Comparison of ENCODE assay signal across 7 cellular contexts in genomic region chr12:112100500-112100899, GRCh38. TPM values are rescaled to one million over a fixed set of nuclear protein-coding genes. Genes with fewer than 3 reads are reported as not detected.
A peak's percentile ranks its signal among the peaks of the same experiment; 100 is the strongest.
DNase-seq lines count a peak whose midpoint lies in the region; ATAC-seq and TF ChIP-seq lines count a peak whose summit lies in the region.
"Not testable (repeated sequence)": the region's sequence is repeated elsewhere in the genome, so short reads cannot be mapped to it uniquely, and the experiment has no call there.

No MANE protein-coding gene starts in this region.

- not testable (repeated sequence) for H3K4me3 Mint-ChIP-seq in activated T-cell treated with anti-CD3 and anti-CD28 coated beads, Interleukin-2, amount 50 U/mL, for 24 hours; central memory CD8-positive, alpha-beta T cell; natural killer cell treated with Interleukin-12 subunit alpha and Interleukin-12 subunit beta and Interleukin-15 and Interleukin-18, amount 100 ng/mL, for 72 hours; stimulated activated memory B cell treated with anti-CD40 and anti-IgM and Interleukin-4, amounts not matched to agents 10 μg/mL and 1 μg/mL and 100 μg/mL, for 72 hours

- not testable (repeated sequence) for H3K27ac ChIP-seq in HEK293 (ENCODE audit: extremely low read depth, low read depth, low read length)

- CTCF ChIA-PET in HEK293 (lab: Yijun Ruan, JAX): interaction anchor here (0.6 kb wide), 1 partner anchor 331 kb away, joined by 4 read pairs; no protein-coding TSS in a partner anchor

- H3K4me3 ChIP-seq in HEK293 (ENCODE audit: low read depth, low read length): not testable (repeated sequence)

- H3K36me3 ChIP-seq in HEK293 (ENCODE audit: control insufficient read depth in 2 of 2, insufficient read depth in 1 of 2, low read length in 2 of 2): peaks cover 49 to 71% of the 10 kb centered on the region in 2 experiments

- not testable (repeated sequence) for H3K9me3 Mint-ChIP-seq in activated T-cell treated with anti-CD3 and anti-CD28 coated beads, Interleukin-2, amount 50 U/mL, for 24 hours; activated naive CD4-positive, alpha-beta T cell treated with anti-CD3 and anti-CD28 coated beads, Interleukin-2, amount 50 U/mL, for 72 hours; central memory CD8-positive, alpha-beta T cell; natural killer cell treated with Interleukin-12 subunit alpha and Interleukin-12 subunit beta and Interleukin-15 and Interleukin-18, amount 100 ng/mL, for 72 hours; stimulated activated memory B cell treated with anti-CD40 and anti-IgM and Interleukin-4, amounts not matched to agents 10 μg/mL and 1 μg/mL and 100 μg/mL, for 72 hours

- H3K4me1 ChIP-seq in HEK293 (ENCODE audit: control insufficient read depth, insufficient read depth, low read length): not testable (repeated sequence)

- H3K36me3 Mint-ChIP-seq in activated T-cell treated with anti-CD3 and anti-CD28 coated beads, Interleukin-2, amount 50 U/mL, for 24 hours (ENCODE audit: low read depth): peaks cover 96% of the 10 kb centered on the region
- peaks cover 11 to 50% of the 10 kb centered on the region in 2 donors for H3K36me3 Mint-ChIP-seq in activated naive CD4-positive, alpha-beta T cell treated with anti-CD3 and anti-CD28 coated beads, Interleukin-2, amount 50 U/mL, for 72 hours
- H3K36me3 Mint-ChIP-seq in central memory CD8-positive, alpha-beta T cell (ENCODE audit: insufficient read depth): peaks cover 31% of the 10 kb centered on the region
- H3K36me3 Mint-ChIP-seq in natural killer cell treated with Interleukin-12 subunit alpha and Interleukin-12 subunit beta and Interleukin-15 and Interleukin-18, amount 100 ng/mL, for 72 hours: peaks cover 14% of the 10 kb centered on the region
- peaks cover 34% of the 10 kb centered on the region for H3K36me3 Mint-ChIP-seq in stimulated activated memory B cell treated with anti-CD40 and anti-IgM and Interleukin-4, amounts not matched to agents 10 μg/mL and 1 μg/mL and 100 μg/mL, for 72 hours

- H3K4me1 Mint-ChIP-seq in activated T-cell treated with anti-CD3 and anti-CD28 coated beads, Interleukin-2, amount 50 U/mL, for 24 hours (ENCODE audit: low read depth): peaks cover 74% of the 10 kb centered on the region
- peaks cover 39% of the 10 kb centered on the region for H3K4me1 Mint-ChIP-seq in central memory CD8-positive, alpha-beta T cell
- peaks cover 35 to 36% of the 10 kb centered on the region in 2 donors for H3K4me1 Mint-ChIP-seq in natural killer cell treated with Interleukin-12 subunit alpha and Interleukin-12 subunit beta and Interleukin-15 and Interleukin-18, amount 100 ng/mL, for 72 hours (ENCODE audit: low read depth in 2 of 2)
- peaks cover 45% of the 10 kb centered on the region for H3K4me1 Mint-ChIP-seq in stimulated activated memory B cell treated with anti-CD40 and anti-IgM and Interleukin-4, amounts not matched to agents 10 μg/mL and 1 μg/mL and 100 μg/mL, for 72 hours

- POLR2A ChIA-PET in HEK293 (lab: Yijun Ruan, JAX): interaction anchor here (0.7 kb wide), 1 partner anchor 22 kb away, joined by 7 read pairs; no protein-coding TSS in a partner anchor

- peak overlapping the region; percentile 62 for H3K27ac Mint-ChIP-seq in activated T-cell treated with anti-CD3 and anti-CD28 coated beads, Interleukin-2, amount 50 U/mL, for 24 hours
- peak overlapping the region; percentile 48 to 87 for H3K27ac Mint-ChIP-seq in activated naive CD4-positive, alpha-beta T cell treated with anti-CD3 and anti-CD28 coated beads, Interleukin-2, amount 50 U/mL, for 72 hours
- H3K27ac Mint-ChIP-seq in central memory CD8-positive, alpha-beta T cell (ENCODE audit: low read depth): peak overlapping the region; percentile 19
- H3K27ac Mint-ChIP-seq in natural killer cell treated with Interleukin-12 subunit alpha and Interleukin-12 subunit beta and Interleukin-15 and Interleukin-18, amount 100 ng/mL, for 72 hours: peak overlapping the region; percentile 13 to 29
- peak overlapping the region; percentile 41 for H3K27ac Mint-ChIP-seq in stimulated activated memory B cell treated with anti-CD40 and anti-IgM and Interleukin-4, amounts not matched to agents 10 μg/mL and 1 μg/mL and 100 μg/mL, for 72 hours

- H3K27me3 Mint-ChIP-seq in activated T-cell treated with anti-CD3 and anti-CD28 coated beads, Interleukin-2, amount 50 U/mL, for 24 hours; central memory CD8-positive, alpha-beta T cell; natural killer cell treated with Interleukin-12 subunit alpha and Interleukin-12 subunit beta and Interleukin-15 and Interleukin-18, amount 100 ng/mL, for 72 hours; stimulated activated memory B cell treated with anti-CD40 and anti-IgM and Interleukin-4, amounts not matched to agents 10 μg/mL and 1 μg/mL and 100 μg/mL, for 72 hours: not testable (repeated sequence)

- ATAC-seq in activated naive CD4-positive, alpha-beta T cell treated with anti-CD3 and anti-CD28 coated beads, Interleukin-2, amount 50 U/mL, for 72 hours; central memory CD8-positive, alpha-beta T cell (replicated peaks; ENCODE audit: extremely low read depth, poor library complexity, severe bottlenecking); natural killer cell treated with Interleukin-12 subunit alpha and Interleukin-12 subunit beta and Interleukin-15 and Interleukin-18, amount 100 ng/mL, for 72 hours; stimulated activated memory B cell treated with anti-CD40 and anti-IgM and Interleukin-4, amounts not matched to agents 10 μg/mL and 1 μg/mL and 100 μg/mL, for 72 hours: not testable (repeated sequence)

- not testable (repeated sequence) for TF ChIP-seq CTCF in HEK293 (tag by site-specific recombination; IDR thresholded peaks at IDR 0.05)

- H3K9me3 ChIP-seq in HEK293 (ENCODE audit: control insufficient read depth, insufficient read depth, low read depth, low read length): not testable (repeated sequence)

- DNase-seq in activated T-cell treated with anti-CD3 and anti-CD28 coated beads, Interleukin-2, amount 50 U/mL, for 24 hours; activated naive CD4-positive, alpha-beta T cell treated with anti-CD3 and anti-CD28 coated beads, Interleukin-2, amount 50 U/mL, for 72 hours (ENCODE audit: low spot score in 2 of 2); central memory CD8-positive, alpha-beta T cell (ENCODE audit: low spot score in 2 of 2); natural killer cell treated with Interleukin-12 subunit alpha and Interleukin-12 subunit beta and Interleukin-15 and Interleukin-18, amount 100 ng/mL, for 72 hours (ENCODE audit: low spot score): not testable (repeated sequence)
- peak; percentile 8 for DNase-seq in islet precursor cell

TF ChIP-seq in HEK293, 187 proteins besides CTCF, POLR2A, EP300 and RAD21:
- peak; percentile 56; the same call in 1 of the 2 replicates for TF ChIP-seq ZNF121 (tag by site-specific recombination; IDR thresholded peaks at IDR 0.05)
TF ChIP-seq in HEK293: peak in this region for 1; not testable (repeated sequence) for 186.

RNA-seq across cellular contexts. Expression of gene NAA25, which starts 8.1 kb away (rescaled TPM):
- total RNA-seq in activated naive CD4-positive, alpha-beta T cell treated with anti-CD3 and anti-CD28 coated beads, Interleukin-2, amount 50 U/mL, for 72 hours: 10 to 100 TPM; 61.2 to 63.5 TPM
- 10 to 100 TPM; 31.6 to 78.3 TPM for total RNA-seq in natural killer cell treated with Interleukin-12 subunit alpha and Interleukin-12 subunit beta and Interleukin-15 and Interleukin-18, amount 100 ng/mL, for 72 hours

RNA-seq across cellular contexts. Expression of gene TRAFD1, which starts 24.9 kb away (rescaled TPM):
- 10 to 100 TPM; 59.6 to 74.3 TPM for total RNA-seq in activated naive CD4-positive, alpha-beta T cell treated with anti-CD3 and anti-CD28 coated beads, Interleukin-2, amount 50 U/mL, for 72 hours
- 10 to 100 TPM; 50.9 to 81.4 TPM for total RNA-seq in natural killer cell treated with Interleukin-12 subunit alpha and Interleukin-12 subunit beta and Interleukin-15 and Interleukin-18, amount 100 ng/mL, for 72 hours
